Comparison of ENCODE assay signal across 1 cellular context in genomic region chr17:17387461-17388362, GRCh38.
A peak's percentile ranks its signal among the peaks of the same experiment; 100 is the strongest.
TF ChIP-seq lines count a peak whose summit lies in the region.

No MANE protein-coding gene starts in this region.

TF ChIP-seq in HepG2, 621 proteins besides CTCF, POLR2A, EP300 and RAD21 (continued from another document and continues in another):
- TF ChIP-seq, protein P1, sequence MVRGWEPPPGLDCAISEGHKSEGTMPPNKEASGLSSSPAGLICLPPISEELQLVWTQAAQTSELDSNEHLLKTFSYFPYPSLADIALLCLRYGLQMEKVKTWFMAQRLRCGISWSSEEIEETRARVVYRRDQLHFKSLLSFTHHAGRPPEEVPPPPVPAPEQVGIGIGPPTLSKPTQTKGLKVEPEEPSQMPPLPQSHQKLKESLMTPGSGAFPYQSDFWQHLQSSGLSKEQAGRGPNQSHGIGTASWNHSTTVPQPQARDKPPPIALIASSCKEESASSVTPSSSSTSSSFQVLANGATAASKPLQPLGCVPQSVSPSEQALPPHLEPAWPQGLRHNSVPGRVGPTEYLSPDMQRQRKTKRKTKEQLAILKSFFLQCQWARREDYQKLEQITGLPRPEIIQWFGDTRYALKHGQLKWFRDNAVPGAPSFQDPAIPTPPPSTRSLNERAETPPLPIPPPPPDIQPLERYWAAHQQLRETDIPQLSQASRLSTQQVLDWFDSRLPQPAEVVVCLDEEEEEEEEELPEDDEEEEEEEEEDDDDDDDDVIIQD (CRISPR knock-in tag; IDR thresholded peaks at IDR 0.05; ENCODE audit: low read depth) = no peak
- TF ChIP-seq DPF2 (CRISPR knock-in tag; IDR thresholded peaks at IDR 0.05; ENCODE audit: borderline replicate concordance, low read depth) (no peak), SCMH1 (CRISPR knock-in tag; IDR thresholded peaks at IDR 0.05; ENCODE audit: borderline replicate concordance) (no peak), ZNF775 (CRISPR knock-in tag; IDR thresholded peaks at IDR 0.05; ENCODE audit: borderline replicate concordance) (no peak), ZNF784 (CRISPR knock-in tag; IDR thresholded peaks at IDR 0.05; ENCODE audit: borderline replicate concordance) (no peak), SP1 (IDR thresholded peaks at IDR 0.05) (no peak), SP1 (CRISPR knock-in tag; IDR thresholded peaks at IDR 0.05) (no peak), RNF2 (conservative IDR thresholded peaks at IDR 0.05; ENCODE audit: low read depth) (no peak), BHLHE40 (IDR thresholded peaks at IDR 0.05; ENCODE audit: low read length) (no peak), ZNF382 (CRISPR knock-in tag; IDR thresholded peaks at IDR 0.05; ENCODE audit: borderline replicate concordance) (no peak), SP2 (CRISPR knock-in tag; IDR thresholded peaks at IDR 0.05) (no peak), SKIL (CRISPR knock-in tag; IDR thresholded peaks at IDR 0.05; ENCODE audit: borderline replicate concordance) (no peak), KLF15 (CRISPR knock-in tag; IDR thresholded peaks at IDR 0.05; ENCODE audit: borderline replicate concordance) (no peak), HIVEP1 (CRISPR knock-in tag; IDR thresholded peaks at IDR 0.05) (no peak; the same call in 1 of the 2 replicates), ZFAT (CRISPR knock-in tag; conservative IDR thresholded peaks at IDR 0.05) (no peak), ATM (IDR thresholded peaks at IDR 0.05; ENCODE audit: borderline replicate concordance) (no peak), ZMYM4 (CRISPR knock-in tag; IDR thresholded peaks at IDR 0.05) (peak; percentile 37; the same call in 1 of the 2 replicates), ZNF75D (CRISPR knock-in tag; IDR thresholded peaks at IDR 0.05; ENCODE audit: borderline replicate concordance) (no peak), ARID2 (CRISPR knock-in tag; IDR thresholded peaks at IDR 0.05; ENCODE audit: borderline replicate concordance) (no peak), SNAPC2 (CRISPR knock-in tag; IDR thresholded peaks at IDR 0.05) (no peak), ZNF781 (CRISPR knock-in tag; IDR thresholded peaks at IDR 0.05; ENCODE audit: borderline replicate concordance, not compliant biosample characterization) (no peak), RBAK (CRISPR knock-in tag; IDR thresholded peaks at IDR 0.05) (no peak), TAF15 (IDR thresholded peaks at IDR 0.05; ENCODE audit: low read depth, low read length, poor library complexity, severe bottlenecking) (no peak), TCF7L2 (IDR thresholded peaks at IDR 0.05; ENCODE audit: low read depth, low read length) (no peak), NFE2L2 (IDR thresholded peaks at IDR 0.05; ENCODE audit: low read length) (no peak), ZSCAN9 (CRISPR knock-in tag; IDR thresholded peaks at IDR 0.05; ENCODE audit: borderline replicate concordance) (no peak), ZNF572 (CRISPR knock-in tag; IDR thresholded peaks at IDR 0.05) (no peak), ZNF225 (CRISPR knock-in tag; IDR thresholded peaks at IDR 0.05) (no peak), ZIK1 (CRISPR knock-in tag; IDR thresholded peaks at IDR 0.05; ENCODE audit: borderline replicate concordance, low read depth) (no peak), ZNF10 (CRISPR knock-in tag; IDR thresholded peaks at IDR 0.05; ENCODE audit: borderline replicate concordance, low read depth) (no peak), POGK (CRISPR knock-in tag; conservative IDR thresholded peaks at IDR 0.05) (no peak), STAT5B (CRISPR knock-in tag; IDR thresholded peaks at IDR 0.05) (no peak), GLI4 (CRISPR knock-in tag; IDR thresholded peaks at IDR 0.05; ENCODE audit: borderline replicate concordance) (no peak), LBX2 (CRISPR knock-in tag; IDR thresholded peaks at IDR 0.05; ENCODE audit: borderline replicate concordance) (no peak), ZNF574 (CRISPR knock-in tag; IDR thresholded peaks at IDR 0.05) (0 out of 2 replicates have a peak, but pooled peaks have one; percentile 16), ZNF337 (CRISPR knock-in tag; IDR thresholded peaks at IDR 0.05; ENCODE audit: borderline replicate concordance, low read depth) (no peak), TSC22D2 (CRISPR knock-in tag; IDR thresholded peaks at IDR 0.05; ENCODE audit: borderline replicate concordance) (no peak), SRY (CRISPR knock-in tag; IDR thresholded peaks at IDR 0.05) (no peak), HDAC2 (CRISPR knock-in tag; IDR thresholded peaks at IDR 0.05) (no peak), ZNF34 (CRISPR knock-in tag; IDR thresholded peaks at IDR 0.05; ENCODE audit: borderline replicate concordance) (no peak), ZNF773 (CRISPR knock-in tag; IDR thresholded peaks at IDR 0.05; ENCODE audit: borderline replicate concordance) (no peak), ZNF468 (CRISPR knock-in tag; IDR thresholded peaks at IDR 0.05) (no peak)
- TF ChIP-seq, protein P2, sequence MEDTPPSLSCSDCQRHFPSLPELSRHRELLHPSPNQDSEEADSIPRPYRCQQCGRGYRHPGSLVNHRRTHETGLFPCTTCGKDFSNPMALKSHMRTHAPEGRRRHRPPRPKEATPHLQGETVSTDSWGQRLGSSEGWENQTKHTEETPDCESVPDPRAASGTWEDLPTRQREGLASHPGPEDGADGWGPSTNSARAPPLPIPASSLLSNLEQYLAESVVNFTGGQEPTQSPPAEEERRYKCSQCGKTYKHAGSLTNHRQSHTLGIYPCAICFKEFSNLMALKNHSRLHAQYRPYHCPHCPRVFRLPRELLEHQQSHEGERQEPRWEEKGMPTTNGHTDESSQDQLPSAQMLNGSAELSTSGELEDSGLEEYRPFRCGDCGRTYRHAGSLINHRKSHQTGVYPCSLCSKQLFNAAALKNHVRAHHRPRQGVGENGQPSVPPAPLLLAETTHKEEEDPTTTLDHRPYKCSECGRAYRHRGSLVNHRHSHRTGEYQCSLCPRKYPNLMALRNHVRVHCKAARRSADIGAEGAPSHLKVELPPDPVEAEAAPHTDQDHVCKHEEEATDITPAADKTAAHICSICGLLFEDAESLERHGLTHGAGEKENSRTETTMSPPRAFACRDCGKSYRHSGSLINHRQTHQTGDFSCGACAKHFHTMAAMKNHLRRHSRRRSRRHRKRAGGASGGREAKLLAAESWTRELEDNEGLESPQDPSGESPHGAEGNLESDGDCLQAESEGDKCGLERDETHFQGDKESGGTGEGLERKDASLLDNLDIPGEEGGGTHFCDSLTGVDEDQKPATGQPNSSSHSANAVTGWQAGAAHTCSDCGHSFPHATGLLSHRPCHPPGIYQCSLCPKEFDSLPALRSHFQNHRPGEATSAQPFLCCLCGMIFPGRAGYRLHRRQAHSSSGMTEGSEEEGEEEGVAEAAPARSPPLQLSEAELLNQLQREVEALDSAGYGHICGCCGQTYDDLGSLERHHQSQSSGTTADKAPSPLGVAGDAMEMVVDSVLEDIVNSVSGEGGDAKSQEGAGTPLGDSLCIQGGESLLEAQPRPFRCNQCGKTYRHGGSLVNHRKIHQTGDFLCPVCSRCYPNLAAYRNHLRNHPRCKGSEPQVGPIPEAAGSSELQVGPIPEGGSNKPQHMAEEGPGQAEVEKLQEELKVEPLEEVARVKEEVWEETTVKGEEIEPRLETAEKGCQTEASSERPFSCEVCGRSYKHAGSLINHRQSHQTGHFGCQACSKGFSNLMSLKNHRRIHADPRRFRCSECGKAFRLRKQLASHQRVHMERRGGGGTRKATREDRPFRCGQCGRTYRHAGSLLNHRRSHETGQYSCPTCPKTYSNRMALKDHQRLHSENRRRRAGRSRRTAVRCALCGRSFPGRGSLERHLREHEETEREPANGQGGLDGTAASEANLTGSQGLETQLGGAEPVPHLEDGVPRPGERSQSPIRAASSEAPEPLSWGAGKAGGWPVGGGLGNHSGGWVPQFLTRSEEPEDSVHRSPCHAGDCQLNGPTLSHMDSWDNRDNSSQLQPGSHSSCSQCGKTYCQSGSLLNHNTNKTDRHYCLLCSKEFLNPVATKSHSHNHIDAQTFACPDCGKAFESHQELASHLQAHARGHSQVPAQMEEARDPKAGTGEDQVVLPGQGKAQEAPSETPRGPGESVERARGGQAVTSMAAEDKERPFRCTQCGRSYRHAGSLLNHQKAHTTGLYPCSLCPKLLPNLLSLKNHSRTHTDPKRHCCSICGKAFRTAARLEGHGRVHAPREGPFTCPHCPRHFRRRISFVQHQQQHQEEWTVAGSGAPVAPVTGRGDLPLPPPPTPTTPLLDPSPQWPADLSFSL (CRISPR knock-in tag; IDR thresholded peaks at IDR 0.05) = no peak
- TF ChIP-seq, protein P3, sequence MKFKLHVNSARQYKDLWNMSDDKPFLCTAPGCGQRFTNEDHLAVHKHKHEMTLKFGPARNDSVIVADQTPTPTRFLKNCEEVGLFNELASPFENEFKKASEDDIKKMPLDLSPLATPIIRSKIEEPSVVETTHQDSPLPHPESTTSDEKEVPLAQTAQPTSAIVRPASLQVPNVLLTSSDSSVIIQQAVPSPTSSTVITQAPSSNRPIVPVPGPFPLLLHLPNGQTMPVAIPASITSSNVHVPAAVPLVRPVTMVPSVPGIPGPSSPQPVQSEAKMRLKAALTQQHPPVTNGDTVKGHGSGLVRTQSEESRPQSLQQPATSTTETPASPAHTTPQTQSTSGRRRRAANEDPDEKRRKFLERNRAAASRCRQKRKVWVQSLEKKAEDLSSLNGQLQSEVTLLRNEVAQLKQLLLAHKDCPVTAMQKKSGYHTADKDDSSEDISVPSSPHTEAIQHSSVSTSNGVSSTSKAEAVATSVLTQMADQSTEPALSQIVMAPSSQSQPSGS (CRISPR knock-in tag; IDR thresholded peaks at IDR 0.05) = no peak
